24 cellular contexts compared by ENCODE assay signal in genomic region chr17:78044280-78044835, GRCh38.
DNase-seq lines count a peak whose midpoint lies in the region; ATAC-seq, FAIRE-seq and TF ChIP-seq lines count a peak whose summit lies in the region.
"Had no signal": no experiment of that assay in that cellular context is flagged by ENCODE, and none has a peak within 500 bp of the region (broad histone marks: within the 10 kb centered on the region; RNA-seq: fewer than 3 reads in every experiment).

No MANE protein-coding gene starts in this region.

- no peak overlapping the region for H3K4me3 ChIP-seq in fibroblast of villous mesenchyme (ENCODE audit: low read depth, low read length)
- H3K4me3 ChIP-seq: gastroesophageal sphincter, GM12878, GM23248, pancreas, sigmoid colon, testis had no signal

- ATAC-seq in natural killer cell (no peak), HG03442 (IDR thresholded peaks at IDR 0.05; ENCODE audit: unreplicated experiment) (no peak)
- ATAC-seq in natural killer cell treated with Interleukin-12 subunit alpha and Interleukin-12 subunit beta and Interleukin-15 and Interleukin-18, amount 100 ng/mL, for 72 hours, result no peak
- ATAC-seq: gastroesophageal sphincter, GM12878, pancreas had no signal

- H3K9me3 Mint-ChIP-seq in natural killer cell, result no peaks in the 10 kb centered on the region
- H3K9me3 Mint-ChIP-seq in natural killer cell treated with Interleukin-12 subunit alpha and Interleukin-12 subunit beta and Interleukin-15 and Interleukin-18, amount 100 ng/mL, for 72 hours, result no peaks in the 10 kb centered on the region
- H3K9me3 Mint-ChIP-seq: activated CD4-positive, alpha-beta T cell treated with anti-CD3 and anti-CD28 coated beads, Interleukin-2, amount 10 ng/mL, durations not matched to agents 7 days and 5 days had no signal

- FAIRE-seq in HTR-8/SVneo (lab: Jason Lieb, UNC), result no peak
- FAIRE-seq: GM12878, kidney, pancreas had no signal

- in situ Hi-C loops in G401 (cut with HindIII; ENCODE audit: low sequenced_read_pairs), result no loop called here

- peaks cover 34 to 46% of the 10 kb centered on the region in 2 donors for H3K4me1 Mint-ChIP-seq in natural killer cell
- H3K4me1 Mint-ChIP-seq in natural killer cell treated with Interleukin-12 subunit alpha and Interleukin-12 subunit beta and Interleukin-15 and Interleukin-18, amount 100 ng/mL, for 72 hours (ENCODE audit: low read depth in 2 of 2), result peaks cover 23 to 27% of the 10 kb centered on the region in 2 donors

- no peak for DNase-seq in natural killer cell
- no peak for DNase-seq in natural killer cell treated with Interleukin-12 subunit alpha and Interleukin-12 subunit beta and Interleukin-15 and Interleukin-18, amount 100 ng/mL, for 72 hours (ENCODE audit: low spot score)
- peak; percentile 21 for DNase-seq in amniotic epithelial cell (ENCODE audit: low read depth)
- peak; percentile 13 for DNase-seq in fibroblast of villous mesenchyme (ENCODE audit: low read depth)
- no peak for DNase-seq in G401 (ENCODE audit: low spot score)
- DNase-seq in HTR-8/SVneo (ENCODE audit: insufficient read length, low spot score), result no peak
- DNase-seq in NCI-H226, result no peak
- DNase-seq: activated CD4-positive, alpha-beta T cell treated with anti-CD3 and anti-CD28 coated beads, Interleukin-2, amount 10 ng/mL, durations not matched to agents 7 days and 5 days; brain microvascular endothelial cell; cortex of kidney; GM23248; kidney; NCI-H1105 treated with DMSO at 0.1 percent for 48 hours; NCI-H2107; NCI-H526; pancreas; SHP77 treated with DMSO at 0.1 percent for 48 hours; sigmoid colon; T-helper 1 cell; testis had no signal

- peak overlapping the region; percentile 5 to 19 for H3K27ac Mint-ChIP-seq in natural killer cell
- no peak overlapping the region for H3K27ac Mint-ChIP-seq in natural killer cell treated with Interleukin-12 subunit alpha and Interleukin-12 subunit beta and Interleukin-15 and Interleukin-18, amount 100 ng/mL, for 72 hours
- H3K27ac Mint-ChIP-seq: activated CD4-positive, alpha-beta T cell treated with anti-CD3 and anti-CD28 coated beads, Interleukin-2, amount 10 ng/mL, durations not matched to agents 7 days and 5 days had no signal

- peaks cover 9% of the 10 kb centered on the region for H3K36me3 Mint-ChIP-seq in natural killer cell
- H3K36me3 Mint-ChIP-seq in natural killer cell treated with Interleukin-12 subunit alpha and Interleukin-12 subunit beta and Interleukin-15 and Interleukin-18, amount 100 ng/mL, for 72 hours, result no peaks in the 10 kb centered on the region

- no peaks in the 10 kb centered on the region for H3K27me3 Mint-ChIP-seq in natural killer cell (ENCODE audit: low read depth in 2 of 2)
- no peaks in the 10 kb centered on the region for H3K27me3 Mint-ChIP-seq in natural killer cell treated with Interleukin-12 subunit alpha and Interleukin-12 subunit beta and Interleukin-15 and Interleukin-18, amount 100 ng/mL, for 72 hours
- H3K27me3 Mint-ChIP-seq: activated CD4-positive, alpha-beta T cell treated with anti-CD3 and anti-CD28 coated beads, Interleukin-2, amount 10 ng/mL, durations not matched to agents 7 days and 5 days had no signal

- intact Hi-C loops in natural killer cell (cut with micrococcal nuclease), result no loop called here

- H3K4me3 Mint-ChIP-seq in natural killer cell, result no peak overlapping the region
- H3K4me3 Mint-ChIP-seq in natural killer cell treated with Interleukin-12 subunit alpha and Interleukin-12 subunit beta and Interleukin-15 and Interleukin-18, amount 100 ng/mL, for 72 hours, result no peak overlapping the region
- H3K4me3 Mint-ChIP-seq: activated CD4-positive, alpha-beta T cell treated with anti-CD3 and anti-CD28 coated beads, Interleukin-2, amount 10 ng/mL, durations not matched to agents 7 days and 5 days; CD14-positive monocyte had no signal

- TF ChIP-seq CTCF in natural killer cell (IDR thresholded peaks at IDR 0.05) (no peak), fibroblast of villous mesenchyme (IDR thresholded peaks at IDR 0.05; ENCODE audit: insufficient read depth, low read depth, low read length) (no peak)

Comparison
In these comparisons a context has a peak if more than half of its experiments do, and no peak if none do; other contexts are left out.
1. H3K27ac Mint-ChIP-seq: peak in natural killer cell (2 of 2); none in natural killer cell treated with Interleukin-12 subunit alpha and Interleukin-12 subunit beta and Interleukin-15 and Interleukin-18, amount 100 ng/mL, for 72 hours (0 of 2).
2. DNase-seq: peak in amniotic epithelial cell (single experiment) and fibroblast of villous mesenchyme (single experiment); none in natural killer cell (single experiment), natural killer cell treated with Interleukin-12 subunit alpha and Interleukin-12 subunit beta and Interleukin-15 and Interleukin-18, amount 100 ng/mL, for 72 hours (single experiment), G401 (single experiment), HTR-8/SVneo (single experiment) and NCI-H226 (single experiment).